ENCODE assay signal across 7 cellular contexts in the genomic region with DNA sequence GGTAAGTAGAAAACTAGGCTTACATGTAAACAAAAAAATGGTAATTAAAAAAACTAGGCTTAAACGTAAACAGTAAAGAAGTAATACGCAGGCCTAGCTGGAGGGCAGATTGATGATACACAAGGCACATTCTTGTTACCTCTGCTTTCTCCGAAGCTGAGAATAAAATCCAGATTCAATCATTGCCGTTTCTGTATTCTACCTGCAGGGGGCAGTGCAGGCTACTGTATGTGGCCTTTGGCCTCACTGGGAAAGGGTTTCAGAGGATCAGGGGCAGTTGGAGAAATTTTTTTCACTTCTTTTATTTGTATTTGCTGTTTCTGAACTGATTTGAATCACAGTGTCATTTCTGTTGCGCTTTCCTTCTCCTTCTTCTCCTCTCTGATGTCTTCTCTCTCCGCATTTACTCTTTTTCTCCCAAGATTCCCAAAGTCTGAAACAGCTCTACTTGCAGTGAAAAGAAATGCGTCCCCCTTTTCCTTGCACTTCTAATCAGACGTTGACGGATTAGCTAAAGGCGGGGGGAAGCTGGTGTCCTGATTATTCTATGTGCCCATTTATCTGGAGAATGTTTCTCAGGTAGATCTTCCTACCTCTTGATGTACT.
DNase-seq lines count a peak whose midpoint lies in the region; ATAC-seq, FAIRE-seq and TF ChIP-seq lines count a peak whose summit lies in the region.

No MANE protein-coding gene starts in this region.

- TF ChIP-seq POLR2A in GM12891 (IDR thresholded peaks at IDR 0.05; ENCODE audit: low read depth, low read length): no peak
- TF ChIP-seq POLR2A in Peyer's patch (IDR thresholded peaks at IDR 0.05): no peak
- TF ChIP-seq POLR2A in gastroesophageal sphincter (IDR thresholded peaks at IDR 0.05): no peak

- no peaks in the 10 kb centered on the region for H3K36me3 Mint-ChIP-seq in activated T-helper 17 cell treated with anti-CD3 and anti-CD28 coated beads, Interleukin-2, amount 50 U/mL, for 72 hours (ENCODE audit: low read depth)

- no peak overlapping the region for H3K4me3 Mint-ChIP-seq in activated T-helper 17 cell treated with anti-CD3 and anti-CD28 coated beads, Interleukin-2, amount 50 U/mL, for 72 hours

- H3K27ac Mint-ChIP-seq in activated T-helper 17 cell treated with anti-CD3 and anti-CD28 coated beads, Interleukin-2, amount 50 U/mL, for 72 hours: no peak overlapping the region

- no peak for TF ChIP-seq EP300 in gastroesophageal sphincter (IDR thresholded peaks at IDR 0.05)

- H3K4me3 ChIP-seq in Peyer's patch (no peak overlapping the region), gastroesophageal sphincter (no peak overlapping the region)

- no peaks in the 10 kb centered on the region for H3K36me3 ChIP-seq in Peyer's patch
- no peaks in the 10 kb centered on the region for H3K36me3 ChIP-seq in gastroesophageal sphincter

- 46 to 48% methylated on average over 7 to 10 of the region's 10 CpGs for WGBS in gastroesophageal sphincter (ENCODE audit: low coverage in 1 of 2), 2 donors

- no peaks in the 10 kb centered on the region for H3K9me3 ChIP-seq in Peyer's patch
- no peaks in the 10 kb centered on the region for H3K9me3 ChIP-seq in gastroesophageal sphincter

- H3K27ac ChIP-seq in Peyer's patch (no peak overlapping the region), gastroesophageal sphincter (no peak overlapping the region)

- no peaks in the 10 kb centered on the region for H3K9me3 Mint-ChIP-seq in activated T-helper 17 cell treated with anti-CD3 and anti-CD28 coated beads, Interleukin-2, amount 50 U/mL, for 72 hours

- peak; percentile 77 to 98 (median 86) for TF ChIP-seq CTCF in Peyer's patch (IDR thresholded peaks at IDR 0.05)
- peak; percentile 42 to 79 (median 73) for TF ChIP-seq CTCF in gastroesophageal sphincter (IDR thresholded peaks at IDR 0.05)

- ATAC-seq in activated T-helper 17 cell treated with anti-CD3 and anti-CD28 coated beads, Interleukin-2, amount 50 U/mL, for 72 hours (replicated peaks): peak; percentile 37
- ATAC-seq in gastroesophageal sphincter: no peak

- H3K4me1 ChIP-seq in Peyer's patch (no peaks in the 10 kb centered on the region), gastroesophageal sphincter (no peaks in the 10 kb centered on the region)

- no peaks in the 10 kb centered on the region for H3K4me1 Mint-ChIP-seq in activated T-helper 17 cell treated with anti-CD3 and anti-CD28 coated beads, Interleukin-2, amount 50 U/mL, for 72 hours

- H3K27me3 Mint-ChIP-seq in activated T-helper 17 cell treated with anti-CD3 and anti-CD28 coated beads, Interleukin-2, amount 50 U/mL, for 72 hours: peaks cover 10% of the 10 kb centered on the region

- FAIRE-seq in GM12891 (lab: Jason Lieb, UNC) (no peak), HTR-8/SVneo (lab: Jason Lieb, UNC) (no peak)

- DNase-seq in GM12891 (ENCODE audit: insufficient read length, low spot score) (peak; percentile 22), HTR-8/SVneo (ENCODE audit: insufficient read length, low spot score) (peak; percentile 17), Peyer's patch (peak in 2 of 3 donors; percentile 41 to 79), renal cortical epithelial cell (ENCODE audit: low read depth) (peak; percentile 24), hepatic stellate cell (ENCODE audit: low spot score) (no peak)

- no peaks in the 10 kb centered on the region for H3K27me3 ChIP-seq in Peyer's patch
- H3K27me3 ChIP-seq in gastroesophageal sphincter: no peaks in the 10 kb centered on the region

TF ChIP-seq in GM12891, 5 proteins besides CTCF, POLR2A, EP300 and RAD21:
- no peak for TF ChIP-seq POU2F2 (IDR thresholded peaks at IDR 0.05; ENCODE audit: low read depth, low read length)
- no peak for TF ChIP-seq TAF1 (IDR thresholded peaks at IDR 0.05; ENCODE audit: low read depth, low read length)
- no peak for TF ChIP-seq SPI1 (IDR thresholded peaks at IDR 0.05; ENCODE audit: low read depth, low read length)
- TF ChIP-seq PAX5 (IDR thresholded peaks at IDR 0.05; ENCODE audit: insufficient read depth, low read length, severe bottlenecking): no peak
- no peak for TF ChIP-seq POLR2AphosphoS5 (IDR thresholded peaks at IDR 0.05; ENCODE audit: low read depth, low read length)
